Comparison of ENCODE assay signal across 10 cellular contexts in genomic region chr20:1388706-1389483, GRCh38. TPM values are rescaled to one million over a fixed set of nuclear protein-coding genes. Genes with fewer than 3 reads are reported as not detected.
A peak's percentile ranks its signal among the peaks of the same experiment; 100 is the strongest.
DNase-seq lines count a peak whose midpoint lies in the region; ATAC-seq, FAIRE-seq and TF ChIP-seq lines count a peak whose summit lies in the region.
"Had no signal": no experiment of that assay in that cellular context is flagged by ENCODE, and none has a peak within 500 bp of the region (broad histone marks: within the 10 kb centered on the region; RNA-seq: fewer than 3 reads in every experiment).

No MANE protein-coding gene starts in this region.

- H3K4me3 Mint-ChIP-seq in activated T-cell treated with anti-CD3 and anti-CD28 coated beads, Interleukin-2, amount 50 U/mL, for 4 hours: peak overlapping the region; percentile 71
- peak overlapping the region; percentile 65 for H3K4me3 Mint-ChIP-seq in type B pancreatic cell

- H3K27me3 Mint-ChIP-seq in activated T-cell treated with anti-CD3 and anti-CD28 coated beads, Interleukin-2, amount 50 U/mL, for 4 hours (ENCODE audit: low read depth): no peaks in the 10 kb centered on the region
- H3K27me3 Mint-ChIP-seq in type B pancreatic cell: peaks cover 2% of the 10 kb centered on the region

- H3K9me3 ChIP-seq in heart left ventricle (no peaks in the 10 kb centered on the region), keratinocyte (ENCODE audit: control insufficient read depth, low read depth, low read length) (no peaks in the 10 kb centered on the region)

- FAIRE-seq in keratinocyte (lab: Jason Lieb, UNC): no peak
- FAIRE-seq: TTC549 had no signal

- H3K27ac Mint-ChIP-seq in type B pancreatic cell: no peak overlapping the region

- intact Hi-C loops in heart left ventricle (cut with DNase I): no loop called here
- intact Hi-C loops in left cardiac atrium (cut with DNase I): loop anchor here in 1 of 2 donors (5.0 kb wide), 1 partner anchor 67 kb away; no protein-coding TSS in a partner anchor

- H4K20me1 ChIP-seq in keratinocyte (ENCODE audit: control insufficient read depth, extremely low read depth, insufficient read depth, low read length): peaks cover 64% of the 10 kb centered on the region

- TF ChIP-seq CTCF in heart left ventricle (IDR thresholded peaks at IDR 0.05) (no peak), keratinocyte (optimal IDR thresholded peaks at IDR 0.05 in 1 of 3, IDR thresholded peaks at IDR 0.05 in 1 of 3, conservative IDR thresholded peaks at IDR 0.05 in 1 of 3; ENCODE audit: extremely low read depth in 1 of 3, insufficient read depth in 2 of 3, low read length in 3 of 3) (no peak), type B pancreatic cell (conservative IDR thresholded peaks at IDR 0.05) (no peak)

- DNase-seq in heart left ventricle (no peak), left cardiac atrium (no peak), keratinocyte (ENCODE audit: low read depth, low spot score) (no peak), type B pancreatic cell (ENCODE audit: extremely low spot score, unreplicated experiment) (no peak), amniotic stem cell (lab: John Stamatoyannopoulos, UW) (no peak), putamen (ENCODE audit: low spot score) (no peak)
- no peak for DNase-seq in activated T-cell treated with anti-CD3 and anti-CD28 coated beads, Interleukin-2, amount 50 U/mL, for 4 hours
- DNase-seq: KG1 had no signal

- peaks cover 30% of the 10 kb centered on the region for H3K36me3 Mint-ChIP-seq in activated T-cell treated with anti-CD3 and anti-CD28 coated beads, Interleukin-2, amount 50 U/mL, for 4 hours (ENCODE audit: insufficient read depth)
- H3K36me3 Mint-ChIP-seq in type B pancreatic cell: peaks cover 11% of the 10 kb centered on the region

- peaks cover 0 to 38% (median 0%) of the 10 kb centered on the region in 9 donors for H3K36me3 ChIP-seq in heart left ventricle
- H3K36me3 ChIP-seq in keratinocyte (ENCODE audit: control insufficient read depth in 2 of 2, extremely low read depth in 1 of 2, insufficient read depth in 2 of 2, low read length in 2 of 2): peaks cover 17 to 30% of the 10 kb centered on the region in 2 experiments

- H3K79me2 ChIP-seq in keratinocyte (ENCODE audit: control insufficient read depth, insufficient read depth, low read length): peaks cover 89% of the 10 kb centered on the region

- no peak for TF ChIP-seq POLR2A in heart left ventricle (IDR thresholded peaks at IDR 0.05)

- H3K4me1 ChIP-seq in heart left ventricle: peaks cover 6 to 91% (median 55%) of the 10 kb centered on the region in 12 donors
- H3K4me1 ChIP-seq in keratinocyte (ENCODE audit: control insufficient read depth, extremely low read depth, insufficient read depth, low read length): peaks cover 41% of the 10 kb centered on the region

- 50 to 65% (median 56%) methylated on average over 11 of the region's 11 CpGs for WGBS in heart left ventricle, 4 donors

- H3K9me3 Mint-ChIP-seq in activated T-cell treated with anti-CD3 and anti-CD28 coated beads, Interleukin-2, amount 50 U/mL, for 4 hours: no peaks in the 10 kb centered on the region
- no peaks in the 10 kb centered on the region for H3K9me3 Mint-ChIP-seq in type B pancreatic cell

- H3K4me2 ChIP-seq in keratinocyte (ENCODE audit: control insufficient read depth, extremely low read depth, insufficient read depth, low read depth, low read length): peak overlapping the region; percentile 55

- no peak overlapping the region for H2AFZ ChIP-seq in keratinocyte (ENCODE audit: control insufficient read depth, low read length)

- H3K9me1 ChIP-seq in keratinocyte (ENCODE audit: control insufficient read depth, extremely low read depth, insufficient read depth, low read length): peaks cover 15% of the 10 kb centered on the region

- H3K27me3 ChIP-seq in heart left ventricle (no peaks in the 10 kb centered on the region), keratinocyte (ENCODE audit: control insufficient read depth, extremely low read depth, insufficient read depth, low read length) (no peaks in the 10 kb centered on the region)

- H3K4me3 ChIP-seq in heart left ventricle: peak overlapping the region in 9 of 12 donors; percentile 13 to 96 (median 40)
- H3K4me3 ChIP-seq in keratinocyte (ENCODE audit: control insufficient read depth in 2 of 3, extremely low read depth in 1 of 3, insufficient read depth in 2 of 3, low read depth in 1 of 3, low read length in 3 of 3): peak overlapping the region in 2 of 3 experiments; percentile 21 to 34

- dilution Hi-C loops in keratinocyte (cut with MboI; ENCODE audit: extremely low pct_ligation_motif_present, low sequenced_read_pairs): no loop called here

- peaks cover 82% of the 10 kb centered on the region for H3K4me1 Mint-ChIP-seq in activated T-cell treated with anti-CD3 and anti-CD28 coated beads, Interleukin-2, amount 50 U/mL, for 4 hours (ENCODE audit: low read depth)
- H3K4me1 Mint-ChIP-seq in type B pancreatic cell (ENCODE audit: unreplicated experiment): peaks cover 39% of the 10 kb centered on the region

- no peak for ATAC-seq in heart left ventricle
- no peak for ATAC-seq in left cardiac atrium
- no peak for ATAC-seq in activated T-cell treated with anti-CD3 and anti-CD28 coated beads, Interleukin-2, amount 50 U/mL, for 4 hours
- no peak for ATAC-seq in HG03521 (IDR thresholded peaks at IDR 0.05; ENCODE audit: unreplicated experiment)

- H3K9ac ChIP-seq in keratinocyte (ENCODE audit: control insufficient read depth, extremely low read depth, insufficient read depth, low read length): peak overlapping the region; percentile 36

- H3K27ac ChIP-seq in heart left ventricle: peak overlapping the region; percentile 20 to 94 (median 88)
- peak overlapping the region; percentile 52 for H3K27ac ChIP-seq in keratinocyte (ENCODE audit: control insufficient read depth, insufficient read depth, low read length)

RNA-seq across cellular contexts. Expression of gene FKBP1A, which starts 4.0 kb away (rescaled TPM):
- total RNA-seq in heart left ventricle (100 to 1,000 TPM in 8 of 9 donors, 10 to 100 TPM in 1; 71.3 to 316 (median 144) TPM), left cardiac atrium (100 to 1,000 TPM; 154 to 214 TPM), type B pancreatic cell (ENCODE audit: low replicate concordance) (149 and 177 TPM in 2 replicates)
- polyA plus RNA-seq in heart left ventricle (100 to 1,000 TPM in 1 of 2 donors, 10 to 100 TPM in 1; 89.6 to 401 TPM), keratinocyte (776 to 1,168 TPM (median 1,010 TPM) in 3 replicates)
- total RNA-seq in activated T-cell treated with anti-CD3 and anti-CD28 coated beads, Interleukin-2, amount 50 U/mL, for 4 hours: 100 to 1,000 TPM; 253 to 300 (median 258) TPM
- 146 TPM for polyA plus RNA-seq in keratinocyte (2011; ENCODE audit: low read depth)
- polyA plus RNA-seq in keratinocyte (2011; cell fraction: cytosol; rRNA removed): 1,559 and 1,933 TPM in 2 replicates
- polyA plus RNA-seq in keratinocyte (2011; cell fraction: nucleus; rRNA removed): 545 and 624 TPM in 2 replicates
- polyA plus RNA-seq in keratinocyte (2012; ENCODE audit: low replicate concordance): 338 and 759 TPM in 2 replicates
- polyA minus RNA-seq in keratinocyte: 922 to 1,521 TPM (median 1,297 TPM) in 3 replicates
- polyA minus RNA-seq in keratinocyte (2011; cell fraction: cytosol; rRNA and poly(A)+ RNA removed): 512 TPM
- 117 and 213 TPM in 2 replicates for polyA minus RNA-seq in keratinocyte (2011; cell fraction: nucleus; rRNA and poly(A)+ RNA removed)

RNA-seq across cellular contexts. Expression of gene SDCBP2, which starts 60.0 kb away (rescaled TPM):
- total RNA-seq in heart left ventricle (1 to 10 TPM in 8 of 9 donors, under 1 TPM in 1; 0.65 to 4.2 (median 2.1) TPM), left cardiac atrium (1 to 10 TPM; 1.4 to 4.4 TPM), type B pancreatic cell (ENCODE audit: low replicate concordance) (4.9 and 7.4 TPM in 2 replicates)
- polyA plus RNA-seq in heart left ventricle (1 to 10 TPM; 1.8 to 3.6 TPM), keratinocyte (27.8 to 78.9 TPM (median 36.0 TPM) in 3 replicates)
- total RNA-seq in activated T-cell treated with anti-CD3 and anti-CD28 coated beads, Interleukin-2, amount 50 U/mL, for 4 hours: 1 to 10 TPM; 1.9 to 3.2 (median 2.2) TPM
- 169 TPM for polyA plus RNA-seq in keratinocyte (2011; ENCODE audit: low read depth)
- polyA plus RNA-seq in keratinocyte (2011; cell fraction: cytosol; rRNA removed): 35.5 and 51.1 TPM in 2 replicates
- 75.7 and 82.7 TPM in 2 replicates for polyA plus RNA-seq in keratinocyte (2011; cell fraction: nucleus; rRNA removed)
- polyA plus RNA-seq in keratinocyte (2012; ENCODE audit: low replicate concordance): 22.3 and 259 TPM in 2 replicates
- polyA minus RNA-seq in keratinocyte: 7.2 to 26.4 TPM (median 15.1 TPM) in 3 replicates
- polyA minus RNA-seq in keratinocyte (2011; cell fraction: cytosol; rRNA and poly(A)+ RNA removed): 35.1 TPM
- 30.1 and 36.9 TPM in 2 replicates for polyA minus RNA-seq in keratinocyte (2011; cell fraction: nucleus; rRNA and poly(A)+ RNA removed)
